9 cellular contexts compared by ENCODE assay signal in genomic region chr9:133162802-133163558, GRCh38. TPM values are rescaled to one million over a fixed set of nuclear protein-coding genes. Genes with fewer than 3 reads are reported as not detected.
DNase-seq lines count a peak whose midpoint lies in the region; ATAC-seq and TF ChIP-seq lines count a peak whose summit lies in the region.
"Had no signal": no experiment of that assay in that cellular context is flagged by ENCODE, and none has a peak within 500 bp of the region (broad histone marks: within the 10 kb centered on the region; RNA-seq: fewer than 3 reads in every experiment).

No MANE protein-coding gene starts in this region.

- no peaks in the 10 kb centered on the region for H3K9me3 Mint-ChIP-seq in activated CD4-positive, alpha-beta T cell treated with anti-CD3 and anti-CD28 coated beads for 36 hours (ENCODE audit: low read depth)

- no peak overlapping the region for H3K27ac Mint-ChIP-seq in activated CD4-positive, alpha-beta T cell treated with anti-CD3 and anti-CD28 coated beads for 36 hours

- no peak for ATAC-seq in activated CD4-positive, alpha-beta T cell treated with anti-CD3 and anti-CD28 coated beads for 36 hours
- no peak for ATAC-seq in HG02885 (IDR thresholded peaks at IDR 0.05; ENCODE audit: poor library complexity, unreplicated experiment)

- H3K27ac ChIP-seq in brain microvascular endothelial cell: no peak overlapping the region
- peak overlapping the region; percentile 36 for H3K27ac ChIP-seq in temporal lobe (ENCODE audit: low read depth, low read length)

- POLR2A ChIA-PET in activated CD4-positive, alpha-beta T cell treated with anti-CD3 and anti-CD28 coated beads for 36 hours (lab: Charles Lee): no interaction called here

- no peaks in the 10 kb centered on the region for H3K4me1 Mint-ChIP-seq in activated CD4-positive, alpha-beta T cell treated with anti-CD3 and anti-CD28 coated beads for 36 hours

- no peak for DNase-seq in activated CD4-positive, alpha-beta T cell treated with anti-CD3 and anti-CD28 coated beads for 36 hours
- DNase-seq in activated CD4-positive, alpha-beta T cell treated with anti-CD3 and anti-CD28 coated beads for 48 hours: no peak
- DNase-seq in brain microvascular endothelial cell: no peak
- peak in 1 of 2 donors; percentile 14 for DNase-seq in lower leg skin (ENCODE audit: low spot score in 2 of 2)
- DNase-seq in stimulated activated CD4-positive, alpha-beta T cell treated with anti-CD3 and anti-CD28 coated beads, Interleukin-4, amount 100 ng/mL, for 1 hour: no peak
- no peak for DNase-seq in AG08395 (ENCODE audit: low spot score)

- H3K27me3 ChIP-seq in brain microvascular endothelial cell (replicated peaks): no peaks in the 10 kb centered on the region

- WGBS in lower leg skin, 2 donors: 13 to 55% methylated on average over 17 to 30 of the region's 57 CpGs

- no peaks in the 10 kb centered on the region for H3K27me3 Mint-ChIP-seq in activated CD4-positive, alpha-beta T cell treated with anti-CD3 and anti-CD28 coated beads for 36 hours

- peak overlapping the region; percentile 32 for H3K4me3 Mint-ChIP-seq in activated CD4-positive, alpha-beta T cell treated with anti-CD3 and anti-CD28 coated beads for 36 hours

- no peaks in the 10 kb centered on the region for H3K36me3 ChIP-seq in brain microvascular endothelial cell (replicated peaks)

- intact Hi-C loops in activated CD4-positive, alpha-beta T cell treated with anti-CD3 and anti-CD28 coated beads for 36 hours (cut with DNase I, micrococcal nuclease): no loop called here
- intact Hi-C loops in lower leg skin (cut with DNase I; ENCODE audit: low total_unique reads): no loop called here

- CTCF ChIA-PET in activated CD4-positive, alpha-beta T cell treated with anti-CD3 and anti-CD28 coated beads for 36 hours (lab: Charles Lee): interaction anchor here (0.6 kb wide), 2 partner anchors 9 to 193 kb away, joined by 3 read pairs; no protein-coding TSS in a partner anchor

- TF ChIP-seq CTCF in brain microvascular endothelial cell (IDR thresholded peaks at IDR 0.05; ENCODE audit: low read depth, low read length, missing control alignments) (no peak), lower leg skin (IDR thresholded peaks at IDR 0.05) (no peak)

- H3K36me3 Mint-ChIP-seq in activated CD4-positive, alpha-beta T cell treated with anti-CD3 and anti-CD28 coated beads for 36 hours (ENCODE audit: low read depth): no peaks in the 10 kb centered on the region

- TF ChIP-seq POLR2A in lower leg skin (IDR thresholded peaks at IDR 0.05): no peak

- in situ Hi-C loops in brain microvascular endothelial cell (cut with HindIII; ENCODE audit: low pct_ligation_motif_present, low sequenced_read_pairs): no loop called here

- H3K4me3 ChIP-seq in brain microvascular endothelial cell (ENCODE audit: low read depth, low read length): peak overlapping the region; percentile 59
- peak overlapping the region; percentile 55 for H3K4me3 ChIP-seq in lower leg skin (ENCODE audit: low read depth, poor library complexity, severe bottlenecking)

RNA-seq across cellular contexts. Expression of gene GBGT1, which starts 0.7 kb away (rescaled TPM):
- 1 to 10 TPM; 3.8 to 4.8 TPM for total RNA-seq in activated CD4-positive, alpha-beta T cell treated with anti-CD3 and anti-CD28 coated beads for 36 hours
- total RNA-seq in lower leg skin (10 to 100 TPM in 1 of 4 donors, 1 to 10 TPM in 3; 3.6 to 13.5 (median 5.3) TPM), temporal lobe (1.5 TPM)

RNA-seq across cellular contexts. Expression of gene RALGDS, which starts 41.9 kb away (rescaled TPM):
- 10 to 100 TPM; 65.1 to 78.6 TPM for total RNA-seq in activated CD4-positive, alpha-beta T cell treated with anti-CD3 and anti-CD28 coated beads for 36 hours
- 100 to 1,000 TPM in 3 of 4 donors, 10 to 100 TPM in 1; 95.0 to 176 (median 123) TPM for total RNA-seq in lower leg skin
- 92.0 TPM for total RNA-seq in temporal lobe

RNA-seq across cellular contexts. Expression of gene OBP2B, which starts 46.1 kb away (rescaled TPM):
- not detected for total RNA-seq in activated CD4-positive, alpha-beta T cell treated with anti-CD3 and anti-CD28 coated beads for 36 hours
- total RNA-seq in lower leg skin: 10 to 100 TPM in 2 of 4 donors, not detected in 2; 11.4 to 13.0 TPM
- not detected for total RNA-seq in temporal lobe
- total RNA-seq: Caco-2 had no signal
